ENCODE assay signal across 13 cellular contexts in genomic region chr3:141544697-141545096, GRCh38. TPM values are rescaled to one million over a fixed set of nuclear protein-coding genes. Genes with fewer than 3 reads are reported as not detected.
A peak's percentile ranks its signal among the peaks of the same experiment; 100 is the strongest.
DNase-seq lines count a peak whose midpoint lies in the region; ATAC-seq and TF ChIP-seq lines count a peak whose summit lies in the region.
"Had no signal": no experiment of that assay in that cellular context is flagged by ENCODE, and none has a peak within 500 bp of the region (broad histone marks: within the 10 kb centered on the region; RNA-seq: fewer than 3 reads in every experiment).

No MANE protein-coding gene starts in this region.

- no peaks in the 10 kb centered on the region for H3K9me2 ChIP-seq in MM.1S (replicated peaks; ENCODE audit: insufficient read depth, low read length)

- H3K9ac ChIP-seq in MM.1S (ENCODE audit: low read length) = no peak overlapping the region

- H3K9me3 ChIP-seq in MM.1S (replicated peaks; ENCODE audit: insufficient read depth, low read length) = no peaks in the 10 kb centered on the region
- H3K9me3 ChIP-seq in gastroesophageal sphincter = peaks cover 0 to 5% (median 0%) of the 10 kb centered on the region in 3 donors

- H3K4me1 ChIP-seq in MM.1S (ENCODE audit: low read length) (0 out of 2 replicates have a peak, but pooled peaks cover 2% of the 10 kb centered on the region), gastroesophageal sphincter (no peaks in the 10 kb centered on the region)
- H3K4me1 ChIP-seq: esophagus squamous epithelium, tibial artery had no signal

- peak overlapping the region; percentile 60 for H3K4me2 ChIP-seq in MM.1S (ENCODE audit: low read depth, low read length)

- H3K27ac Mint-ChIP-seq in activated naive CD8-positive, alpha-beta T cell = peak overlapping the region; percentile 98
- H3K27ac Mint-ChIP-seq in natural killer cell (peak overlapping the region; percentile 82 to 85), chondrocyte (ENCODE audit: unreplicated experiment) (no peak overlapping the region)

- H3K4me3 Mint-ChIP-seq in activated T-cell treated with anti-CD3 and anti-CD28 coated beads, Interleukin-2, amount 50 U/mL, for 4 hours = peak overlapping the region; percentile 39
- H3K4me3 Mint-ChIP-seq in activated naive CD8-positive, alpha-beta T cell = peak overlapping the region; percentile 83
- H3K4me3 Mint-ChIP-seq in natural killer cell (peak overlapping the region; percentile 51), chondrocyte (ENCODE audit: unreplicated experiment) (no peak overlapping the region)

- no peaks in the 10 kb centered on the region for H3K27me3 ChIP-seq in MM.1S (replicated peaks; ENCODE audit: insufficient read depth, low read length)
- H3K27me3 ChIP-seq in gastroesophageal sphincter = no peaks in the 10 kb centered on the region
- H3K27me3 ChIP-seq: esophagus squamous epithelium, tibial artery had no signal

- no peak for DNase-seq in activated T-cell treated with anti-CD3 and anti-CD28 coated beads, Interleukin-2, amount 50 U/mL, for 4 hours
- no peak for DNase-seq in activated T-cell treated with anti-CD3 and anti-CD28 coated beads, Interleukin-2, amount 50 U/mL, for 48 hours
- peak; percentile 82 for DNase-seq in MM.1S
- DNase-seq in natural killer cell = no peak
- DNase-seq in chondrocyte (ENCODE audit: low spot score) = no peak
- DNase-seq: esophagus squamous epithelium, NCI-H1092 treated with DMSO at 0.1 percent for 48 hours, NCI-H774, tibial artery had no signal

- H3K9me3 Mint-ChIP-seq in activated T-cell treated with anti-CD3 and anti-CD28 coated beads, Interleukin-2, amount 50 U/mL, for 4 hours = peaks cover 30% of the 10 kb centered on the region
- H3K9me3 Mint-ChIP-seq in activated naive CD8-positive, alpha-beta T cell (ENCODE audit: low read depth) = peaks cover 12% of the 10 kb centered on the region
- H3K9me3 Mint-ChIP-seq in natural killer cell (peaks cover 2 to 8% of the 10 kb centered on the region in 2 donors), chondrocyte (ENCODE audit: low read depth) (peaks cover 32% of the 10 kb centered on the region)

- no peak for TF ChIP-seq EP300 in gastroesophageal sphincter (IDR thresholded peaks at IDR 0.05)

- H3K79me2 ChIP-seq in MM.1S (ENCODE audit: low read length) = peaks cover 67% of the 10 kb centered on the region

- H3K4me3 ChIP-seq in MM.1S (ENCODE audit: low read length) (peak overlapping the region; percentile 24; the same call in 1 of the 2 replicates), gastroesophageal sphincter (no peak overlapping the region)
- H3K4me3 ChIP-seq: esophagus squamous epithelium, SK-N-MC, tibial artery had no signal

- intact Hi-C loops in natural killer cell (cut with micrococcal nuclease) = no loop called here

- no peaks in the 10 kb centered on the region for H3F3A ChIP-seq in MM.1S (ENCODE audit: insufficient read depth, low read length)

- no peaks in the 10 kb centered on the region for H3K27me3 Mint-ChIP-seq in activated T-cell treated with anti-CD3 and anti-CD28 coated beads, Interleukin-2, amount 50 U/mL, for 4 hours (ENCODE audit: low read depth)
- no peaks in the 10 kb centered on the region for H3K27me3 Mint-ChIP-seq in activated naive CD8-positive, alpha-beta T cell
- H3K27me3 Mint-ChIP-seq in natural killer cell (ENCODE audit: low read depth in 2 of 2) (no peaks in the 10 kb centered on the region), chondrocyte (ENCODE audit: low read depth) (no peaks in the 10 kb centered on the region)

- peak; percentile 54 to 64 for ATAC-seq in activated T-cell treated with anti-CD3 and anti-CD28 coated beads, Interleukin-2, amount 50 U/mL, for 4 hours
- ATAC-seq in natural killer cell = peak; percentile 81 to 93 (median 84)
- no peak for ATAC-seq in gastroesophageal sphincter
- ATAC-seq in GM18873 (IDR thresholded peaks at IDR 0.05; ENCODE audit: low FRiP score, unreplicated experiment) = no peak

- TF ChIP-seq CTCF in MM.1S (IDR thresholded peaks at IDR 0.05; ENCODE audit: low read length) = no peak
- TF ChIP-seq CTCF in natural killer cell (IDR thresholded peaks at IDR 0.05) = no peak
- TF ChIP-seq CTCF in chondrocyte (IDR thresholded peaks at IDR 0.05) = no peak
- TF ChIP-seq CTCF in gastroesophageal sphincter (IDR thresholded peaks at IDR 0.05) = no peak

- peaks cover 6% of the 10 kb centered on the region; the same call in 1 of the 2 replicates for H4K20me1 ChIP-seq in MM.1S (ENCODE audit: insufficient read depth, low read length)

- peak overlapping the region; percentile 34; the same call in 1 of the 2 replicates for H3K27ac ChIP-seq in MM.1S (ENCODE audit: low read length)
- H3K27ac ChIP-seq in gastroesophageal sphincter = no peak overlapping the region
- H3K27ac ChIP-seq: esophagus squamous epithelium, SK-N-MC, tibial artery had no signal

- WGBS in gastroesophageal sphincter (ENCODE audit: low coverage in 1 of 2), 2 donors = 57 to 76% methylated on average over 5 to 6 of the region's 6 CpGs

- no peak for TF ChIP-seq POLR2A in gastroesophageal sphincter (IDR thresholded peaks at IDR 0.05)

- H3K36me3 ChIP-seq in MM.1S (replicated peaks; ENCODE audit: insufficient read depth, low read length) (peaks cover 8% of the 10 kb centered on the region), gastroesophageal sphincter (peaks cover 0 to 47% of the 10 kb centered on the region in 2 donors)

- H2AFZ ChIP-seq in MM.1S (ENCODE audit: low read length) = no peak overlapping the region

- H3K36me3 Mint-ChIP-seq in activated T-cell treated with anti-CD3 and anti-CD28 coated beads, Interleukin-2, amount 50 U/mL, for 4 hours (ENCODE audit: insufficient read depth) = peaks cover 69% of the 10 kb centered on the region
- peaks cover 60% of the 10 kb centered on the region for H3K36me3 Mint-ChIP-seq in activated naive CD8-positive, alpha-beta T cell
- H3K36me3 Mint-ChIP-seq in natural killer cell (peaks cover 54% of the 10 kb centered on the region), chondrocyte (ENCODE audit: low read depth) (peaks cover 44% of the 10 kb centered on the region)

- H3K4me1 Mint-ChIP-seq in activated T-cell treated with anti-CD3 and anti-CD28 coated beads, Interleukin-2, amount 50 U/mL, for 4 hours (ENCODE audit: low read depth) = peaks cover 75% of the 10 kb centered on the region
- H3K4me1 Mint-ChIP-seq in activated naive CD8-positive, alpha-beta T cell (ENCODE audit: low read depth) = peaks cover 85% of the 10 kb centered on the region
- peaks cover 79 to 85% of the 10 kb centered on the region in 2 donors for H3K4me1 Mint-ChIP-seq in natural killer cell
- peaks cover 6% of the 10 kb centered on the region for H3K4me1 Mint-ChIP-seq in chondrocyte (ENCODE audit: low read depth)

RNA-seq across cellular contexts. Expression of gene RASA2, which starts 57.9 kb away (rescaled TPM):
- total RNA-seq in activated T-cell treated with anti-CD3 and anti-CD28 coated beads, Interleukin-2, amount 50 U/mL, for 4 hours = 10 to 100 TPM; 31.0 to 37.0 (median 32.4) TPM
- total RNA-seq in natural killer cell (10 to 100 TPM; 93.9 to 99.4 (median 97.0) TPM), chondrocyte (8.5 to 9.2 TPM (median 9.2 TPM) in 3 replicates), gastroesophageal sphincter (10 to 100 TPM; 10.6 to 15.5 (median 14.8) TPM)

Comparison
In these comparisons a context has a peak if more than half of its experiments do, and no peak if none do; other contexts are left out.
1. ATAC-seq: peak in activated T-cell treated with anti-CD3 and anti-CD28 coated beads, Interleukin-2, amount 50 U/mL, for 4 hours (2 of 2) and natural killer cell (3 of 3); none in gastroesophageal sphincter (single experiment) and GM18873 (single experiment).